Comparison of ENCODE assay signal across 18 cellular contexts in genomic region chrY:17044723-17045122, GRCh38.
"Had no signal": no experiment of that assay in that cellular context is flagged by ENCODE, and none has a peak within 500 bp of the region (broad histone marks: within the 10 kb centered on the region; RNA-seq: fewer than 3 reads in every experiment).

No MANE protein-coding gene starts in this region.

- H3K9me3 Mint-ChIP-seq: activated T-cell treated with anti-CD3 and anti-CD28 coated beads, Interleukin-2, amount 50 U/mL, for 24 hours had no signal

- H3K27me3 ChIP-seq: adrenal gland, dorsolateral prefrontal cortex, esophagus muscularis mucosa, hepatocyte, pancreas, tibial artery had no signal

- H3K36me3 Mint-ChIP-seq: activated CD4-positive, alpha-beta memory T cell treated with anti-CD3 and anti-CD28 coated beads for 36 hours; activated naive CD4-positive, alpha-beta T cell treated with anti-CD3 and anti-CD28 coated beads, Interleukin-2, amount 50 U/mL, for 24 hours; naive thymus-derived CD8-positive, alpha-beta T cell; stimulated activated effector memory CD8-positive, alpha-beta T cell treated with anti-CD3 and anti-CD28 coated beads, Interleukin-12 subunit alpha, Interleukin-12 subunit beta, amount 100 ng/mL, for 72 hours had no signal

- H3K4me3 Mint-ChIP-seq: activated CD4-positive, alpha-beta memory T cell treated with anti-CD3 and anti-CD28 coated beads for 36 hours; activated CD8-positive, alpha-beta memory T cell treated with anti-CD3 and anti-CD28 coated beads, Interleukin-2, amount 10 ng/mL, durations not matched to agents 7 days and 5 days; activated naive CD4-positive, alpha-beta T cell treated with anti-CD3 and anti-CD28 coated beads, Interleukin-2, amount 50 U/mL, for 24 hours; activated T-cell treated with anti-CD3 and anti-CD28 coated beads, Interleukin-2, amount 50 U/mL, for 24 hours; naive thymus-derived CD8-positive, alpha-beta T cell; stimulated activated effector memory CD8-positive, alpha-beta T cell treated with anti-CD3 and anti-CD28 coated beads, Interleukin-12 subunit alpha, Interleukin-12 subunit beta, amount 100 ng/mL, for 72 hours had no signal

- H3K4me1 ChIP-seq: adrenal gland, esophagus muscularis mucosa, pancreas, tibial artery had no signal

- H3K27ac ChIP-seq: adrenal gland, dorsolateral prefrontal cortex, esophagus muscularis mucosa, hepatocyte, pancreas, tibial artery had no signal

- H3K4me3 ChIP-seq: adrenal gland, dorsolateral prefrontal cortex, esophagus muscularis mucosa, hepatocyte, pancreas, tibial artery had no signal

- ATAC-seq: activated CD8-positive, alpha-beta memory T cell treated with anti-CD3 and anti-CD28 coated beads, Interleukin-2, amount 10 ng/mL, durations not matched to agents 7 days and 5 days; left lobe of liver; pancreas had no signal

- H3K9me3 ChIP-seq: adrenal gland, esophagus muscularis mucosa, pancreas, tibial artery had no signal

- H3K27ac Mint-ChIP-seq: activated CD4-positive, alpha-beta memory T cell treated with anti-CD3 and anti-CD28 coated beads for 36 hours; activated CD8-positive, alpha-beta memory T cell treated with anti-CD3 and anti-CD28 coated beads, Interleukin-2, amount 10 ng/mL, durations not matched to agents 7 days and 5 days; activated naive CD4-positive, alpha-beta T cell treated with anti-CD3 and anti-CD28 coated beads, Interleukin-2, amount 50 U/mL, for 24 hours; activated T-cell treated with anti-CD3 and anti-CD28 coated beads, Interleukin-2, amount 50 U/mL, for 24 hours; naive thymus-derived CD8-positive, alpha-beta T cell; stimulated activated effector memory CD8-positive, alpha-beta T cell treated with anti-CD3 and anti-CD28 coated beads, Interleukin-12 subunit alpha, Interleukin-12 subunit beta, amount 100 ng/mL, for 72 hours had no signal

- H3K36me3 ChIP-seq: adrenal gland, esophagus muscularis mucosa, pancreas, tibial artery had no signal

- H3K27me3 Mint-ChIP-seq: activated CD4-positive, alpha-beta memory T cell treated with anti-CD3 and anti-CD28 coated beads for 36 hours; activated CD8-positive, alpha-beta memory T cell treated with anti-CD3 and anti-CD28 coated beads, Interleukin-2, amount 10 ng/mL, durations not matched to agents 7 days and 5 days; activated naive CD4-positive, alpha-beta T cell treated with anti-CD3 and anti-CD28 coated beads, Interleukin-2, amount 50 U/mL, for 24 hours; activated T-cell treated with anti-CD3 and anti-CD28 coated beads, Interleukin-2, amount 50 U/mL, for 24 hours; naive thymus-derived CD8-positive, alpha-beta T cell had no signal

- DNase-seq: activated CD4-positive, alpha-beta memory T cell treated with anti-CD3 and anti-CD28 coated beads for 36 hours; activated CD8-positive, alpha-beta memory T cell treated with anti-CD3 and anti-CD28 coated beads, Interleukin-2, amount 10 ng/mL, durations not matched to agents 7 days and 5 days; activated effector memory CD4-positive, alpha-beta T cell treated with anti-CD3 and anti-CD28 coated beads, Interleukin-2, amount 50 U/mL, for 16 hours; activated T-cell treated with anti-CD3 and anti-CD28 coated beads, Interleukin-2, amount 50 U/mL, for 24 hours; dorsolateral prefrontal cortex; islet precursor cell; mammary epithelial cell; naive thymus-derived CD8-positive, alpha-beta T cell; pancreas; stimulated activated CD4-positive, alpha-beta T cell treated with anti-CD3 and anti-CD28 coated beads, Interleukin-12 subunit alpha, Interleukin-12 subunit beta, amount 100 ng/mL, for 4 hours; stimulated activated CD4-positive, alpha-beta T cell treated with anti-CD3 and anti-CD28 coated beads, Interleukin-2, amount 100 ng/mL, for 24 hours; tibial artery had no signal
